In genomic region chr18:7958081-7958896, GRCh38 we compare ENCODE assay signal across 10 cellular contexts.
DNase-seq lines count a peak whose midpoint lies in the region; ATAC-seq, FAIRE-seq and TF ChIP-seq lines count a peak whose summit lies in the region.
"Had no signal": no experiment of that assay in that cellular context is flagged by ENCODE, and none has a peak within 500 bp of the region (broad histone marks: within the 10 kb centered on the region; RNA-seq: fewer than 3 reads in every experiment).

No MANE protein-coding gene starts in this region.

- peak; percentile 42 for ATAC-seq in central memory CD8-positive, alpha-beta T cell (replicated peaks; ENCODE audit: extremely low read depth, poor library complexity, severe bottlenecking)
- ATAC-seq in GM19324 (IDR thresholded peaks at IDR 0.05; ENCODE audit: low FRiP score, unreplicated experiment) = no peak
- no peak for ATAC-seq in GM21360 (IDR thresholded peaks at IDR 0.05; ENCODE audit: unreplicated experiment)

- peak overlapping the region; percentile 54; the same call in 1 of the 2 replicates for H3K27ac ChIP-seq in MM.1S (ENCODE audit: low read length)

- no peaks in the 10 kb centered on the region for H4K20me1 ChIP-seq in MM.1S (ENCODE audit: insufficient read depth, low read length)

- peak overlapping the region; percentile 38 for H3K9ac ChIP-seq in MM.1S (ENCODE audit: low read length)
- H3K9ac ChIP-seq in skeletal muscle satellite cell (ENCODE audit: low read depth, low read length) = peak overlapping the region; percentile 37

- H3K4me1 ChIP-seq in MM.1S (ENCODE audit: low read length) = peaks cover 26% of the 10 kb centered on the region
- H3K4me1 ChIP-seq in skeletal muscle satellite cell (ENCODE audit: control insufficient read depth, insufficient read depth, low read length) = peaks cover 24% of the 10 kb centered on the region

- FAIRE-seq in D721Med (lab: Jason Lieb, UNC) = no peak

- H3K36me3 Mint-ChIP-seq in activated CD4-positive, alpha-beta T cell treated with anti-CD3 and anti-CD28 coated beads, Interleukin-2, amount 10 ng/mL, durations not matched to agents 24 days and 14 days (ENCODE audit: low read depth) = no peaks in the 10 kb centered on the region
- peaks cover 3% of the 10 kb centered on the region for H3K36me3 Mint-ChIP-seq in central memory CD8-positive, alpha-beta T cell (ENCODE audit: insufficient read depth)

- H3K4me3 ChIP-seq in MM.1S (ENCODE audit: low read length) (peak overlapping the region; percentile 42), skeletal muscle satellite cell (ENCODE audit: low read length) (peak overlapping the region; percentile 25)

- H3K27me3 ChIP-seq in MM.1S (replicated peaks; ENCODE audit: insufficient read depth, low read length) = no peaks in the 10 kb centered on the region
- no peaks in the 10 kb centered on the region for H3K27me3 ChIP-seq in skeletal muscle satellite cell (ENCODE audit: control insufficient read depth, insufficient read depth, low read length)

- H2AFZ ChIP-seq in MM.1S (ENCODE audit: low read length) = peak overlapping the region; percentile 64

- intact Hi-C loops in activated CD4-positive, alpha-beta T cell treated with anti-CD3 and anti-CD28 coated beads, Interleukin-2, amount 10 ng/mL, durations not matched to agents 24 days and 14 days (cut with micrococcal nuclease) = loop anchor here (5.0 kb wide), 1 partner anchor 94 kb away; no protein-coding TSS in a partner anchor

- peak overlapping the region; percentile 85 for H3K27ac Mint-ChIP-seq in activated CD4-positive, alpha-beta T cell treated with anti-CD3 and anti-CD28 coated beads, Interleukin-2, amount 10 ng/mL, durations not matched to agents 24 days and 14 days
- peak overlapping the region; percentile 76 for H3K27ac Mint-ChIP-seq in central memory CD8-positive, alpha-beta T cell (ENCODE audit: low read depth)

- peaks cover 15% of the 10 kb centered on the region for H3F3A ChIP-seq in MM.1S (ENCODE audit: insufficient read depth, low read length)

- TF ChIP-seq CTCF in MM.1S (IDR thresholded peaks at IDR 0.05; ENCODE audit: low read length) (no peak), D721Med (IDR thresholded peaks at IDR 0.05; ENCODE audit: insufficient read depth, missing control alignments) (no peak)

- no peaks in the 10 kb centered on the region for H3K9me2 ChIP-seq in MM.1S (replicated peaks; ENCODE audit: insufficient read depth, low read length)

- no peaks in the 10 kb centered on the region for H3K27me3 Mint-ChIP-seq in activated CD4-positive, alpha-beta T cell treated with anti-CD3 and anti-CD28 coated beads, Interleukin-2, amount 10 ng/mL, durations not matched to agents 24 days and 14 days
- H3K27me3 Mint-ChIP-seq in central memory CD8-positive, alpha-beta T cell = no peaks in the 10 kb centered on the region

- H3K9me3 ChIP-seq in MM.1S (replicated peaks; ENCODE audit: insufficient read depth, low read length) = no peaks in the 10 kb centered on the region
- no peaks in the 10 kb centered on the region for H3K9me3 ChIP-seq in skeletal muscle satellite cell (replicated peaks; ENCODE audit: low read length)

- H3K36me3 ChIP-seq in MM.1S (replicated peaks; ENCODE audit: insufficient read depth, low read length) (no peaks in the 10 kb centered on the region), skeletal muscle satellite cell (ENCODE audit: insufficient read depth, low read length) (no peaks in the 10 kb centered on the region)

- peak overlapping the region; percentile 71 for H3K4me2 ChIP-seq in MM.1S (ENCODE audit: low read depth, low read length)
- peak overlapping the region; percentile 69 for H3K4me2 ChIP-seq in skeletal muscle satellite cell (ENCODE audit: low read length)

- no peaks in the 10 kb centered on the region for H3K9me3 Mint-ChIP-seq in activated CD4-positive, alpha-beta T cell treated with anti-CD3 and anti-CD28 coated beads, Interleukin-2, amount 10 ng/mL, durations not matched to agents 24 days and 14 days
- no peaks in the 10 kb centered on the region for H3K9me3 Mint-ChIP-seq in central memory CD8-positive, alpha-beta T cell

- peak; percentile 58 for DNase-seq in activated CD4-positive, alpha-beta T cell treated with anti-CD3 and anti-CD28 coated beads, Interleukin-2, amount 10 ng/mL, durations not matched to agents 24 days and 14 days
- DNase-seq in activated CD4-positive, alpha-beta T cell treated with anti-CD3 and anti-CD28 coated beads for 1 hour = no peak
- DNase-seq in MM.1S (peak; percentile 49), D721Med (ENCODE audit: insufficient read length, low spot score) (no peak)
- no peak for DNase-seq in central memory CD8-positive, alpha-beta T cell (ENCODE audit: low spot score in 2 of 2)
- DNase-seq: NCI-H187; stimulated activated CD8-positive, alpha-beta memory T cell treated with anti-CD3 and anti-CD28 coated beads, Interleukin-4, amount 100 ng/mL, for 48 hours had no signal

- peaks cover 24% of the 10 kb centered on the region for H3K4me1 Mint-ChIP-seq in activated CD4-positive, alpha-beta T cell treated with anti-CD3 and anti-CD28 coated beads, Interleukin-2, amount 10 ng/mL, durations not matched to agents 24 days and 14 days
- peaks cover 36% of the 10 kb centered on the region for H3K4me1 Mint-ChIP-seq in central memory CD8-positive, alpha-beta T cell

- no peaks in the 10 kb centered on the region for H3K79me2 ChIP-seq in MM.1S (ENCODE audit: low read length)

- peak overlapping the region; percentile 58 for H3K4me3 Mint-ChIP-seq in activated CD4-positive, alpha-beta T cell treated with anti-CD3 and anti-CD28 coated beads, Interleukin-2, amount 10 ng/mL, durations not matched to agents 24 days and 14 days
- H3K4me3 Mint-ChIP-seq in central memory CD8-positive, alpha-beta T cell = peak overlapping the region; percentile 70

Comparison
In these comparisons a context has a peak if more than half of its experiments do, and no peak if none do; other contexts are left out.
1. DNase-seq: peak in activated CD4-positive, alpha-beta T cell treated with anti-CD3 and anti-CD28 coated beads, Interleukin-2, amount 10 ng/mL, durations not matched to agents 24 days and 14 days (single experiment) and MM.1S (single experiment); none in activated CD4-positive, alpha-beta T cell treated with anti-CD3 and anti-CD28 coated beads for 1 hour (single experiment), central memory CD8-positive, alpha-beta T cell (0 of 2) and D721Med (single experiment).